In the genomic region with DNA sequence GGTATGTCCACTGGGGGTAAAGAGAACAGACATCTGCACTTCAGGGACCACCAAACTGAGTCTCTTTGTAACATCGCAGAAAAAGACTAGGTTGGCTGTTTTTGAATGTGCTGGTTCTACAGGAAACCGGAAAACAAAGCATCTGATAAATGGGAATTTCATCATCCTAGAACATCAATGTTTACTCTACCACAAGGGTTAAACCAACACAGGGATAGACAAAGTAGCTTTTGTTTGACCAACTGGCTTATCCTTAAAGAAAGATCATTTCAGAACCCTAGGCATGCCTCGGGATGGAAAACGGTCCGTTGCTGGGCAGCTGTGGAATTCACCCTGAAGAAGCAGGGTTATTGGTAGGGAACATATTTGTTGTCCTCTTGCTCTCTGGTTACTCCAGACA, we compare ENCODE assay signal across 16 cellular contexts.
"Had no signal": no experiment of that assay in that cellular context is flagged by ENCODE, and none has a peak within 500 bp of the region (broad histone marks: within the 10 kb centered on the region; RNA-seq: fewer than 3 reads in every experiment).

No MANE protein-coding gene starts in this region.

- ATAC-seq: heart left ventricle; left colon; left ventricle myocardium superior; natural killer cell treated with Interleukin-12 subunit alpha and Interleukin-12 subunit beta and Interleukin-15 and Interleukin-18, amount 100 ng/mL, for 72 hours; stimulated activated naive B cell treated with anti-CD40 and anti-IgM and Interleukin-4, amounts not matched to agents 10 μg/mL and 1 μg/mL and 100 μg/mL, for 72 hours; stimulated activated naive CD8-positive, alpha-beta T cell treated with anti-CD3 and anti-CD28 coated beads, Interleukin-15, amount 100 ng/mL, for 72 hours had no signal

- DNase-seq: colonic mucosa; effector CD4-positive, alpha-beta T cell; heart left ventricle; hippocampal formation; left colon; left ventricle myocardium superior; mesenchymal stem cell; midbrain; sigmoid colon; stimulated activated CD4-positive, alpha-beta T cell treated with anti-CD3 and anti-CD28 coated beads, Interleukin-2, amount 100 ng/mL, for 24 hours; stimulated activated CD4-positive, alpha-beta T cell treated with anti-CD3 and anti-CD28 coated beads, Interleukin-4, amount 100 ng/mL, for 4 hours; stimulated activated naive B cell treated with anti-CD40 and anti-IgM and Interleukin-4, amounts not matched to agents 10 μg/mL and 1 μg/mL and 100 μg/mL, for 72 hours; stimulated activated naive CD8-positive, alpha-beta T cell treated with anti-CD3 and anti-CD28 coated beads, Interleukin-15, amount 100 ng/mL, for 72 hours; testis; transverse colon had no signal
